29 cellular contexts compared by ENCODE assay signal in genomic region chr9:60546406-60546805, GRCh38.
"Had no signal": no experiment of that assay in that cellular context is flagged by ENCODE, and none has a peak within 500 bp of the region (broad histone marks: within the 10 kb centered on the region; RNA-seq: fewer than 3 reads in every experiment).

No MANE protein-coding gene starts in this region.

- H3K27ac ChIP-seq: ascending aorta, cardiac muscle cell, RWPE1, WERI-Rb-1 had no signal

- H3K36me3 ChIP-seq: ascending aorta, cardiac muscle cell, WERI-Rb-1 had no signal

- DNase-seq: activated CD4-positive, alpha-beta memory T cell treated with anti-CD3 and anti-CD28 coated beads, Interleukin-2, amount 10 ng/mL, durations not matched to agents 7 days and 5 days; activated CD4-positive, alpha-beta T cell treated with anti-CD3 and anti-CD28 coated beads for 1 hour; activated CD4-positive, alpha-beta T cell treated with anti-CD3 and anti-CD28 coated beads for 48 hours; activated CD4-positive, CD25-positive, alpha-beta regulatory T cell; activated CD8-positive, alpha-beta memory T cell treated with anti-CD3 and anti-CD28 coated beads for 24 hours; activated CD8-positive, alpha-beta memory T cell treated with anti-CD3 and anti-CD28 coated beads, Interleukin-2, amount 10 ng/mL, durations not matched to agents 7 days and 5 days; activated CD8-positive, alpha-beta memory T cell treated with anti-CD3 and anti-CD28 coated beads, Interleukin-2, amount 50 U/mL, for 48 hours; activated effector memory CD4-positive, alpha-beta T cell treated with anti-CD3 and anti-CD28 coated beads, Interleukin-2, amount 50 U/mL, for 16 hours; activated naive CD4-positive, alpha-beta T cell; activated naive CD4-positive, alpha-beta T cell treated with anti-CD3 and anti-CD28 coated beads, Interleukin-2, amount 50 U/mL, for 16 hours; activated naive CD8-positive, alpha-beta T cell treated with anti-CD3 and anti-CD28 coated beads for 36 hours; activated T-cell treated with anti-CD3 and anti-CD28 coated beads, Interleukin-2, amount 50 U/mL, for 48 hours; amniotic stem cell; NCI-H1105; NCI-H1417 treated with DMSO at 0.1 percent for 48 hours; NCI-H1930; NCI-H2081 treated with DMSO at 0.1 percent for 48 hours; NCI-H345; NCI-H524 treated with DMSO at 0.1 percent for 48 hours; NK-92 treated with Interleukin-12 subunit alpha and Interleukin-12 subunit beta, amount 100 ng/mL, for 24 hours; PC-3; SIG-M5; T1000; WERI-Rb-1 had no signal

- H3K4me3 ChIP-seq: ascending aorta, cardiac muscle cell had no signal

- H3K27me3 ChIP-seq: ascending aorta, cardiac muscle cell had no signal

- H3K4me1 ChIP-seq: ascending aorta had no signal

- ATAC-seq: activated CD8-positive, alpha-beta memory T cell treated with anti-CD3 and anti-CD28 coated beads, Interleukin-2, amount 10 ng/mL, durations not matched to agents 7 days and 5 days; activated T-helper 17 cell treated with anti-CD3 and anti-CD28 coated beads, Interleukin-2, amount 50 U/mL, for 72 hours; PC-3; Right ventricle myocardium inferior had no signal
